ENCODE assay signal across 6 cellular contexts in the genomic region with DNA sequence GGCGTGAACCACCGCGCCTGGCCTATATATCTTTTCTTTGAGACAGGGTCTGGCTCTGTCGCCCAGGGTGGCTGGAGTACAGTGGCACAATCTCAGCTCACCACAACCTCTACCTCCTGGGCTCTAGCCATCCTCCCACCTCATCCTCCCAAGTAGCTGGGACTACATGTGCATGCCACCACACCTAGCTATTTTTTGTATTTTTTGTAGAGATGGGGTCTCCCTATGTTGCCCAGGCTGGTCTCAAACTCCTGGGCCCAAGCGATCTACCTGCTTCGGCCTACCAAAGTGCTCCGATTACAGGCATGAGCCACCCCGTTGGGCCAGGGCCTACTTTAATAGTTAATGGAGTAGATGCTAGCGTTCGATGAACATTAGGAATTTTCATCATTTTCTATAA. TPM values are rescaled to one million over a fixed set of nuclear protein-coding genes. Genes with fewer than 3 reads are reported as not detected.
A peak's percentile ranks its signal among the peaks of the same experiment; 100 is the strongest.
DNase-seq lines count a peak whose midpoint lies in the region; ATAC-seq and TF ChIP-seq lines count a peak whose summit lies in the region.

No MANE protein-coding gene starts in this region.

- H3K27ac ChIP-seq in CD8-positive, alpha-beta T cell (ENCODE audit: low read depth, low read length), result no peak overlapping the region

- POLR2A ChIA-PET in CD8-positive, alpha-beta T cell (lab: Charles Lee), result interaction anchor here (2.5 kb wide), 1 partner anchor 24 kb away, joined by 9 read pairs; a partner anchor contains a TSS
- POLR2A ChIA-PET in activated CD4-positive, alpha-beta memory T cell treated with anti-CD3 and anti-CD28 coated beads, Interleukin-2, amount 10 ng/mL, durations not matched to agents 7 days and 5 days (lab: Charles Lee), result interaction anchor here (1.0 to 9.4 kb wide), 6 partner anchors 12 to 170 kb away, joined by 3 to 250 read pairs (median 3); a partner anchor contains a TSS

- peaks cover 34% of the 10 kb centered on the region for H3K36me3 Mint-ChIP-seq in CD8-positive, alpha-beta T cell
- peaks cover 34% of the 10 kb centered on the region for H3K36me3 Mint-ChIP-seq in activated CD4-positive, alpha-beta memory T cell treated with anti-CD3 and anti-CD28 coated beads, Interleukin-2, amount 10 ng/mL, durations not matched to agents 7 days and 5 days (ENCODE audit: low read depth)
- H3K36me3 Mint-ChIP-seq in mesothelial cell of epicardium, result peaks cover 7% of the 10 kb centered on the region

- no peak for ATAC-seq in CD8-positive, alpha-beta T cell

- H3K4me3 ChIP-seq in CD8-positive, alpha-beta T cell (ENCODE audit: low read depth, low read length), result no peak overlapping the region

- H3K27me3 ChIP-seq in CD8-positive, alpha-beta T cell (ENCODE audit: insufficient read depth, low read length), result no peaks in the 10 kb centered on the region

- no peaks in the 10 kb centered on the region for H3K9me3 ChIP-seq in CD8-positive, alpha-beta T cell (ENCODE audit: low read length)

- DNase-seq in CD8-positive, alpha-beta T cell, result no peak
- no peak for DNase-seq in activated CD4-positive, alpha-beta memory T cell treated with anti-CD3 and anti-CD28 coated beads, Interleukin-2, amount 10 ng/mL, durations not matched to agents 7 days and 5 days
- DNase-seq in mesothelial cell of epicardium (ENCODE audit: low spot score in 2 of 2, unreplicated experiment in 2 of 2), result no peak
- DNase-seq in CD1c-positive myeloid dendritic cell (ENCODE audit: extremely low spot score), result no peak
- DNase-seq in activated CD4-positive, CD25-positive, alpha-beta regulatory T cell treated with anti-CD3 and anti-CD28 coated beads, Interleukin-2, amount 50 U/mL, for 72 hours, result no peak
- no peak for DNase-seq in KG1 (lab: John Stamatoyannopoulos, UW)

- peak overlapping the region; percentile 73 for H3K4me3 Mint-ChIP-seq in CD8-positive, alpha-beta T cell
- H3K4me3 Mint-ChIP-seq in activated CD4-positive, alpha-beta memory T cell treated with anti-CD3 and anti-CD28 coated beads, Interleukin-2, amount 10 ng/mL, durations not matched to agents 7 days and 5 days, result peak overlapping the region; percentile 88
- peak overlapping the region; percentile 74 for H3K4me3 Mint-ChIP-seq in mesothelial cell of epicardium

- H3K4me1 Mint-ChIP-seq in CD8-positive, alpha-beta T cell (ENCODE audit: low read depth), result peaks cover 40% of the 10 kb centered on the region
- peaks cover 44% of the 10 kb centered on the region for H3K4me1 Mint-ChIP-seq in activated CD4-positive, alpha-beta memory T cell treated with anti-CD3 and anti-CD28 coated beads, Interleukin-2, amount 10 ng/mL, durations not matched to agents 7 days and 5 days
- peaks cover 26% of the 10 kb centered on the region for H3K4me1 Mint-ChIP-seq in mesothelial cell of epicardium

- CTCF ChIA-PET in CD8-positive, alpha-beta T cell (lab: Charles Lee), result interaction anchor here (0.7 to 1.9 kb wide), 6 partner anchors 38 to 166 kb away, joined by 3 to 8 read pairs (median 4); no protein-coding TSS in a partner anchor
- CTCF ChIA-PET in activated CD4-positive, alpha-beta memory T cell treated with anti-CD3 and anti-CD28 coated beads, Interleukin-2, amount 10 ng/mL, durations not matched to agents 7 days and 5 days (lab: Charles Lee), result interaction anchor here (1.7 to 7.0 kb wide), 2 partner anchors 13 to 39 kb away, joined by 3 to 53 read pairs; a partner anchor contains a TSS

- no peaks in the 10 kb centered on the region for H3K27me3 Mint-ChIP-seq in CD8-positive, alpha-beta T cell (ENCODE audit: low read depth)
- H3K27me3 Mint-ChIP-seq in activated CD4-positive, alpha-beta memory T cell treated with anti-CD3 and anti-CD28 coated beads, Interleukin-2, amount 10 ng/mL, durations not matched to agents 7 days and 5 days, result no peaks in the 10 kb centered on the region
- no peaks in the 10 kb centered on the region for H3K27me3 Mint-ChIP-seq in mesothelial cell of epicardium (ENCODE audit: low read depth)

- no peaks in the 10 kb centered on the region for H3K9me3 Mint-ChIP-seq in CD8-positive, alpha-beta T cell
- no peaks in the 10 kb centered on the region for H3K9me3 Mint-ChIP-seq in activated CD4-positive, alpha-beta memory T cell treated with anti-CD3 and anti-CD28 coated beads, Interleukin-2, amount 10 ng/mL, durations not matched to agents 7 days and 5 days
- no peaks in the 10 kb centered on the region for H3K9me3 Mint-ChIP-seq in mesothelial cell of epicardium

- H3K27ac Mint-ChIP-seq in CD8-positive, alpha-beta T cell, result peak overlapping the region; percentile 34
- peak overlapping the region; percentile 83 for H3K27ac Mint-ChIP-seq in activated CD4-positive, alpha-beta memory T cell treated with anti-CD3 and anti-CD28 coated beads, Interleukin-2, amount 10 ng/mL, durations not matched to agents 7 days and 5 days
- H3K27ac Mint-ChIP-seq in mesothelial cell of epicardium, result peak overlapping the region; percentile 91

- H3K4me1 ChIP-seq in CD8-positive, alpha-beta T cell (ENCODE audit: insufficient read depth, low read length), result peaks cover 28% of the 10 kb centered on the region

- H3K36me3 ChIP-seq in CD8-positive, alpha-beta T cell (ENCODE audit: insufficient read depth, low read length), result peaks cover 12% of the 10 kb centered on the region

- TF ChIP-seq CTCF in CD8-positive, alpha-beta T cell (IDR thresholded peaks at IDR 0.05), result no peak
- no peak for TF ChIP-seq CTCF in mesothelial cell of epicardium (IDR thresholded peaks at IDR 0.05; ENCODE audit: unreplicated experiment)

- intact Hi-C loops in CD8-positive, alpha-beta T cell (cut with DNase I, micrococcal nuclease), result loop anchor here in 1 of 2 experiments (5.0 kb wide), 2 partner anchors 168 to 558 kb away; a partner anchor contains a TSS

RNA-seq across cellular contexts. Expression of a gene that starts 3.4 kb away (rescaled TPM):
- total RNA-seq in CD8-positive, alpha-beta T cell, result 10 to 100 TPM; 39.4 to 39.6 TPM
- total RNA-seq in activated CD4-positive, alpha-beta memory T cell treated with anti-CD3 and anti-CD28 coated beads, Interleukin-2, amount 10 ng/mL, durations not matched to agents 7 days and 5 days, result 10 to 100 TPM; 61.6 to 65.9 TPM
- 105 to 116 TPM (median 105 TPM) in 3 replicates for total RNA-seq in mesothelial cell of epicardium

RNA-seq across cellular contexts. Expression of a gene that starts 14.2 kb away (rescaled TPM):
- total RNA-seq in CD8-positive, alpha-beta T cell, result 100 to 1,000 TPM; 197 to 213 TPM
- total RNA-seq in activated CD4-positive, alpha-beta memory T cell treated with anti-CD3 and anti-CD28 coated beads, Interleukin-2, amount 10 ng/mL, durations not matched to agents 7 days and 5 days, result 100 to 1,000 TPM; 205 TPM
- 148 to 161 TPM (median 156 TPM) in 3 replicates for total RNA-seq in mesothelial cell of epicardium

RNA-seq across cellular contexts. Expression of a gene that starts 17.0 kb away (rescaled TPM):
- 10 to 100 TPM; 17.6 to 19.8 TPM for total RNA-seq in CD8-positive, alpha-beta T cell
- 10 to 100 TPM; 61.8 to 62.9 TPM for total RNA-seq in activated CD4-positive, alpha-beta memory T cell treated with anti-CD3 and anti-CD28 coated beads, Interleukin-2, amount 10 ng/mL, durations not matched to agents 7 days and 5 days
- 44.6 to 49.8 TPM (median 46.9 TPM) in 3 replicates for total RNA-seq in mesothelial cell of epicardium

RNA-seq across cellular contexts. Expression of a gene that starts 23.9 kb away (rescaled TPM):
- 1 to 10 TPM; 2.3 to 2.8 TPM for total RNA-seq in CD8-positive, alpha-beta T cell
- 1 to 10 TPM; 5.2 to 5.3 TPM for total RNA-seq in activated CD4-positive, alpha-beta memory T cell treated with anti-CD3 and anti-CD28 coated beads, Interleukin-2, amount 10 ng/mL, durations not matched to agents 7 days and 5 days
- total RNA-seq in mesothelial cell of epicardium, result 9.6 to 9.8 TPM (median 9.8 TPM) in 3 replicates

RNA-seq across cellular contexts. Expression of a gene that starts 31.3 kb away (rescaled TPM):
- not detected for total RNA-seq in CD8-positive, alpha-beta T cell
- total RNA-seq in activated CD4-positive, alpha-beta memory T cell treated with anti-CD3 and anti-CD28 coated beads, Interleukin-2, amount 10 ng/mL, durations not matched to agents 7 days and 5 days, result not detected
- total RNA-seq in mesothelial cell of epicardium, result not detected in 3 replicates

Comparison
In these comparisons a context has a peak if more than half of its experiments do, and no peak if none do; other contexts are left out.
1. H3K27ac Mint-ChIP-seq: peak in every context shown above with its lines; median percentile 91 in mesothelial cell of epicardium; 83 in activated CD4-positive, alpha-beta memory T cell treated with anti-CD3 and anti-CD28 coated beads, Interleukin-2, amount 10 ng/mL, durations not matched to agents 7 days and 5 days; 34 in CD8-positive, alpha-beta T cell.